Comparison of ENCODE assay signal across 8 cellular contexts in the genomic region with DNA sequence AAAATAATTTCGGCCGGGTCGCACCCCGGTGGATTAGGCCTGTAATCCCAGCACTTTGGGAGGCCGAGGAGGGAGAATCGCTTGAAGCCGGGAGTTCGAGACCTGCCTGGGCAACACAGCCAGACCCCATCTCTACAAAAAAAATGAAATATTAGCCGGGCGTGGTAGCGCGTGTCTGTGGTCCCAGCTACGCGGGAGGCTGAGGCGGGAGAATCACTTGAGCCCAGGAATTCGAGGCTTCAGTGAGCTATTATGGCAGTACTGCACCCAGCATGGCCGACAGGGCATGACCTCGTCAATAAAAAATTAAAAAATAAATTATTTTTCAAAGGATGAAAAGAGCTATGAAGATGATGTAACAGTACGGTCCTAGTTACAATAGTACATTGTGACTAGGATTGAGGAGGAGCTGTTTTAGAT. TPM values are rescaled to one million over a fixed set of nuclear protein-coding genes. Genes with fewer than 3 reads are reported as not detected.
DNase-seq lines count a peak whose midpoint lies in the region; ATAC-seq and TF ChIP-seq lines count a peak whose summit lies in the region.

No MANE protein-coding gene starts in this region.

- peak overlapping the region; percentile 88 for H3K56ac ChIP-seq in mesendoderm (ENCODE audit: low read length)

- H3K27ac ChIP-seq in 22Rv1 (peak overlapping the region; percentile 76), mesendoderm (ENCODE audit: low read depth, low read length) (no peak overlapping the region)

- 100% methylated on average over 1 of the region's 19 CpGs for WGBS in mesendoderm (ENCODE audit: extremely low coverage, insufficient coverage, low lambda C conversion rate)

- no peak overlapping the region for H3K18ac ChIP-seq in mesendoderm (ENCODE audit: low read length)

- peak overlapping the region; percentile 57 for H3K4ac ChIP-seq in mesendoderm (ENCODE audit: low read depth, low read length)

- no peaks in the 10 kb centered on the region for H3K27me3 ChIP-seq in mesendoderm (ENCODE audit: insufficient read depth, low read length, poor library complexity)

- no peak for TF ChIP-seq CTCF in 22Rv1 (IDR thresholded peaks at IDR 0.05)
- TF ChIP-seq CTCF in astrocyte of the spinal cord (IDR thresholded peaks at IDR 0.05; ENCODE audit: low read depth, low read length): no peak

- ATAC-seq in HG02943 (IDR thresholded peaks at IDR 0.05; ENCODE audit: low read depth, unreplicated experiment) (peak; percentile 6), HG03280 (IDR thresholded peaks at IDR 0.05; ENCODE audit: unreplicated experiment) (no peak), HG02870 (IDR thresholded peaks at IDR 0.05; ENCODE audit: unreplicated experiment) (no peak)

- peak overlapping the region; percentile 77 for H3K4me2 ChIP-seq in mesendoderm (ENCODE audit: low read length)

- H3K4me3 ChIP-seq in astrocyte of the spinal cord (ENCODE audit: low read depth, low read length): peak overlapping the region; percentile 96
- H3K4me3 ChIP-seq in mesendoderm (ENCODE audit: low read length): peak overlapping the region; percentile 73

- no peak overlapping the region for H2BK120ac ChIP-seq in mesendoderm (ENCODE audit: low read depth, low read length)

- DNase-seq in astrocyte of the spinal cord (ENCODE audit: low read depth, low spot score): no peak
- DNase-seq in mesendoderm: peak; percentile 16
- DNase-seq in NCI-H146 (lab: John Stamatoyannopoulos, UW): no peak
- no peak for DNase-seq in effector CD4-positive, alpha-beta T cell

- H3K4me1 ChIP-seq in mesendoderm (ENCODE audit: control insufficient read depth, low read depth, low read length): peaks cover 4% of the 10 kb centered on the region

- no peak overlapping the region for H3K23ac ChIP-seq in mesendoderm (ENCODE audit: low read length)

- H3K9ac ChIP-seq in mesendoderm (ENCODE audit: low read length): peak overlapping the region; percentile 87

- H2AK5ac ChIP-seq in mesendoderm (ENCODE audit: low read length): no peak overlapping the region

- no peak overlapping the region for H2BK15ac ChIP-seq in mesendoderm (replicated peaks; ENCODE audit: low read depth)

- peaks cover 1% of the 10 kb centered on the region for H3K36me3 ChIP-seq in mesendoderm (ENCODE audit: control insufficient read depth, insufficient read depth, low read length)

- in situ Hi-C loops in astrocyte of the spinal cord (cut with HindIII; ENCODE audit: low sequenced_read_pairs): no loop called here

- peak overlapping the region; percentile 77 for H4K8ac ChIP-seq in mesendoderm (ENCODE audit: low read depth, low read length)

- no peak overlapping the region for H4K5ac ChIP-seq in mesendoderm (ENCODE audit: low read length)

- peaks cover 12% of the 10 kb centered on the region for H3K79me2 ChIP-seq in mesendoderm (ENCODE audit: control insufficient read depth, insufficient read depth, low read length)

- H3K79me1 ChIP-seq in mesendoderm (ENCODE audit: low read length): peaks cover 9% of the 10 kb centered on the region

- H2BK5ac ChIP-seq in mesendoderm (ENCODE audit: low read length): no peak overlapping the region

RNA-seq across cellular contexts. Expression of a gene that starts 0.5 kb away (rescaled TPM):
- 31.9 TPM for polyA plus RNA-seq in mesendoderm (2013, experiment 1 of 2)
- polyA plus RNA-seq in mesendoderm (2013, experiment 2 of 2): 31.1 TPM

RNA-seq across cellular contexts. Expression of a gene that starts 0.7 kb away (rescaled TPM):
- 43.2 TPM for polyA plus RNA-seq in mesendoderm (2013, experiment 1 of 2)
- 41.7 TPM for polyA plus RNA-seq in mesendoderm (2013, experiment 2 of 2)

RNA-seq across cellular contexts. Expression of a gene that starts 32.3 kb away (rescaled TPM):
- 30.6 TPM for polyA plus RNA-seq in mesendoderm (2013, experiment 1 of 2)
- 31.2 TPM for polyA plus RNA-seq in mesendoderm (2013, experiment 2 of 2)

RNA-seq across cellular contexts. Expression of a gene that starts 36.8 kb away (rescaled TPM):
- polyA plus RNA-seq in mesendoderm (2013, experiment 1 of 2): 5.3 TPM
- 5.1 TPM for polyA plus RNA-seq in mesendoderm (2013, experiment 2 of 2)

RNA-seq across cellular contexts. Expression of a gene that starts 49.8 kb away (rescaled TPM):
- polyA plus RNA-seq in mesendoderm (2013, experiment 1 of 2): 168 TPM
- 166 TPM for polyA plus RNA-seq in mesendoderm (2013, experiment 2 of 2)
